25 cellular contexts compared by ENCODE assay signal in the genomic region with DNA sequence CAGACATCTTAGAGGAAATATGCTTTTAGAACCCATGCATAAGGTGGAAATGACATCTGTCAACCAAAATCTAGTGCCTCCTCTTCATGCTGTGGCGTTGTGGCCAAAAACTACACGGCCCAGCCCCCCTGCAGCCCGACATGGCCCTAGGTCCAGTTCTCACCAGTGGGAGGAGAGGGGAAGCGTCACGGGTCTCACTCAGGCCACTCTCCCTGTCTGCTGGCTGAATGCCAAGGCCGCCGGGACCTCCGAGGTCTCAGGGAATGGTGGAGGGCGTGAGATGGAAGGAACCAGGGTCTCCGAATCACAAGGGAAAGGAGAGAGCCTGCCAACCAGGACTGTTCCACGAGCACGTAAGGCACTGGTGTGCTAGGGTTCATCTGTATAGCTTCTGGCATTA.
DNase-seq lines count a peak whose midpoint lies in the region; ATAC-seq, FAIRE-seq and TF ChIP-seq lines count a peak whose summit lies in the region.
"Had no signal": no experiment of that assay in that cellular context is flagged by ENCODE, and none has a peak within 500 bp of the region (broad histone marks: within the 10 kb centered on the region; RNA-seq: fewer than 3 reads in every experiment).

No MANE protein-coding gene starts in this region.

- TF ChIP-seq CTCF in MM.1S (IDR thresholded peaks at IDR 0.05; ENCODE audit: low read length) (no peak), astrocyte (IDR thresholded peaks at IDR 0.05; ENCODE audit: insufficient read depth, low read depth, low read length) (no peak), progenitor cell of endocrine pancreas (IDR thresholded peaks at IDR 0.05; ENCODE audit: unreplicated experiment) (no peak), foreskin fibroblast (IDR thresholded peaks at IDR 0.05; ENCODE audit: low read depth, low read length) (no peak)

- intact Hi-C loops in left ventricle myocardium superior (cut with micrococcal nuclease), result no loop called here

- peak; percentile 26 for ATAC-seq in left ventricle myocardium superior

- H3K79me2 ChIP-seq in MM.1S (ENCODE audit: low read length), result no peaks in the 10 kb centered on the region
- H3K79me2 ChIP-seq in astrocyte (ENCODE audit: insufficient read depth, low read length), result no peaks in the 10 kb centered on the region

- H3K36me3 ChIP-seq in MM.1S (replicated peaks; ENCODE audit: insufficient read depth, low read length) (no peaks in the 10 kb centered on the region), astrocyte (ENCODE audit: insufficient read depth, low read length) (no peaks in the 10 kb centered on the region)
- H3K36me3 ChIP-seq: brain microvascular endothelial cell, SJSA1 had no signal

- no peak overlapping the region for H3K27ac Mint-ChIP-seq in astrocyte (ENCODE audit: unreplicated experiment)
- peak overlapping the region; percentile 5 for H3K27ac Mint-ChIP-seq in progenitor cell of endocrine pancreas
- no peak overlapping the region for H3K27ac Mint-ChIP-seq in activated naive CD8-positive, alpha-beta T cell treated with anti-CD3 and anti-CD28 coated beads for 36 hours
- H3K27ac Mint-ChIP-seq: dendritic cell treated with granulocyte-macrophage colony-stimulating factor and Interleukin-4, amounts not matched to agents 40 ng/mL and 50 ng/mL, for 4 days had no signal

- H3K4me1 Mint-ChIP-seq in astrocyte (ENCODE audit: low read depth, unreplicated experiment) (no peaks in the 10 kb centered on the region), progenitor cell of endocrine pancreas (ENCODE audit: low read depth) (peaks cover 16% of the 10 kb centered on the region)
- no peaks in the 10 kb centered on the region for H3K4me1 Mint-ChIP-seq in activated naive CD8-positive, alpha-beta T cell treated with anti-CD3 and anti-CD28 coated beads for 36 hours

- no peaks in the 10 kb centered on the region for H3K9me2 ChIP-seq in MM.1S (replicated peaks; ENCODE audit: insufficient read depth, low read length)

- no peak overlapping the region for H3K27ac ChIP-seq in MM.1S (ENCODE audit: low read length)
- H3K27ac ChIP-seq in astrocyte (ENCODE audit: low read depth, low read length), result no peak overlapping the region
- H3K27ac ChIP-seq: brain microvascular endothelial cell, SJSA1, testis had no signal

- H2AFZ ChIP-seq in MM.1S (ENCODE audit: low read length) (no peak overlapping the region), astrocyte (ENCODE audit: low read depth, low read length) (peak overlapping the region; percentile 44)

- DNase-seq in MM.1S (peak; percentile 5), astrocyte (ENCODE audit: low read depth) (no peak), left ventricle myocardium superior (peak; percentile 51), progenitor cell of endocrine pancreas (ENCODE audit: low spot score, unreplicated experiment) (no peak), DMS53 treated with DMSO at 0.1 percent for 48 hours (lab: John Stamatoyannopoulos, UW; ENCODE audit: unreplicated experiment) (no peak), foreskin fibroblast (no peak)
- DNase-seq in activated naive CD8-positive, alpha-beta T cell treated with anti-CD3 and anti-CD28 coated beads for 36 hours, result no peak
- DNase-seq: activated CD4-positive, CD25-positive, alpha-beta regulatory T cell treated with anti-CD3 and anti-CD28 coated beads, Interleukin-2, amount 50 U/mL, for 72 hours; activated CD8-positive, alpha-beta memory T cell treated with anti-CD3 and anti-CD28 coated beads for 24 hours; activated gamma-delta T cell; activated T-cell treated with anti-CD3 and anti-CD28 coated beads, Interleukin-2, amount 50 U/mL, for 1 hour; brain microvascular endothelial cell; CD4-positive, CD25-positive, alpha-beta regulatory T cell; KBM-7; NCI-H1436 treated with DMSO at 0.1 percent for 48 hours; NCI-H2107; NCI-H510A; NK-92 treated with Interleukin-12 subunit alpha and Interleukin-12 subunit beta, amount 100 ng/mL, for 24 hours; stimulated activated naive CD4-positive, alpha-beta T cell treated with Interleukin-2 at 50 U/mL for 16 hours; testis had no signal

- H3K27me3 Mint-ChIP-seq in astrocyte (ENCODE audit: low read depth, unreplicated experiment), result peaks cover 22% of the 10 kb centered on the region
- peaks cover 11% of the 10 kb centered on the region for H3K27me3 Mint-ChIP-seq in progenitor cell of endocrine pancreas
- H3K27me3 Mint-ChIP-seq in activated naive CD8-positive, alpha-beta T cell treated with anti-CD3 and anti-CD28 coated beads for 36 hours, result peaks cover 6% of the 10 kb centered on the region

- H3K4me3 ChIP-seq in MM.1S (ENCODE audit: low read length) (no peak overlapping the region), astrocyte (ENCODE audit: insufficient read depth, low read depth, low read length) (no peak overlapping the region), foreskin fibroblast (ENCODE audit: low read depth in 1 of 2, low read length in 2 of 2) (no peak overlapping the region)
- H3K4me3 ChIP-seq: SJSA1, testis had no signal

- H3K9ac ChIP-seq in MM.1S (ENCODE audit: low read length) (no peak overlapping the region), astrocyte (ENCODE audit: low read length) (no peak overlapping the region)

- H4K20me1 ChIP-seq in MM.1S (ENCODE audit: insufficient read depth, low read length) (no peaks in the 10 kb centered on the region), astrocyte (ENCODE audit: insufficient read depth, low read length) (no peaks in the 10 kb centered on the region)

- H3K9me3 Mint-ChIP-seq in astrocyte (ENCODE audit: unreplicated experiment), result peaks cover 2% of the 10 kb centered on the region
- no peaks in the 10 kb centered on the region for H3K9me3 Mint-ChIP-seq in progenitor cell of endocrine pancreas (ENCODE audit: low read depth)
- no peaks in the 10 kb centered on the region for H3K9me3 Mint-ChIP-seq in activated naive CD8-positive, alpha-beta T cell treated with anti-CD3 and anti-CD28 coated beads for 36 hours
- H3K9me3 Mint-ChIP-seq: dendritic cell treated with granulocyte-macrophage colony-stimulating factor and Interleukin-4, amounts not matched to agents 40 ng/mL and 50 ng/mL, for 4 days had no signal

- H3K27me3 ChIP-seq in MM.1S (replicated peaks; ENCODE audit: insufficient read depth, low read length) (no peaks in the 10 kb centered on the region), astrocyte (ENCODE audit: insufficient read depth, low read length) (peaks cover 2% of the 10 kb centered on the region)
- H3K27me3 ChIP-seq: brain microvascular endothelial cell, SJSA1, testis had no signal

- H3K9me3 ChIP-seq in MM.1S (replicated peaks; ENCODE audit: insufficient read depth, low read length) (no peaks in the 10 kb centered on the region), astrocyte (ENCODE audit: insufficient read depth, low read depth, low read length) (no peaks in the 10 kb centered on the region)
- H3K9me3 ChIP-seq: SJSA1, testis had no signal

- no peaks in the 10 kb centered on the region for H3F3A ChIP-seq in MM.1S (ENCODE audit: insufficient read depth, low read length)

- H3K4me1 ChIP-seq in MM.1S (ENCODE audit: low read length), result no peaks in the 10 kb centered on the region
- H3K4me1 ChIP-seq in astrocyte (ENCODE audit: insufficient read depth, low read length), result no peaks in the 10 kb centered on the region
- H3K4me1 ChIP-seq: SJSA1, testis had no signal

- FAIRE-seq in astrocyte (lab: Jason Lieb, UNC), result no peak
- FAIRE-seq: endometrium, RCC 7860, TTC549 had no signal

- no peak overlapping the region for H3K4me2 ChIP-seq in MM.1S (ENCODE audit: low read depth, low read length)
- H3K4me2 ChIP-seq in astrocyte (ENCODE audit: low read length), result no peak overlapping the region

- H3K36me3 Mint-ChIP-seq in astrocyte (ENCODE audit: low read depth, unreplicated experiment) (no peaks in the 10 kb centered on the region), progenitor cell of endocrine pancreas (ENCODE audit: insufficient read depth) (no peaks in the 10 kb centered on the region)
- H3K36me3 Mint-ChIP-seq in activated naive CD8-positive, alpha-beta T cell treated with anti-CD3 and anti-CD28 coated beads for 36 hours, result no peaks in the 10 kb centered on the region
- H3K36me3 Mint-ChIP-seq: CD4-positive, CD25-positive, alpha-beta regulatory T cell had no signal

- H3K4me3 Mint-ChIP-seq in astrocyte (ENCODE audit: unreplicated experiment), result no peak overlapping the region
- H3K4me3 Mint-ChIP-seq in progenitor cell of endocrine pancreas (ENCODE audit: low read depth), result no peak overlapping the region
- H3K4me3 Mint-ChIP-seq in activated naive CD8-positive, alpha-beta T cell treated with anti-CD3 and anti-CD28 coated beads for 36 hours, result no peak overlapping the region
- H3K4me3 Mint-ChIP-seq: dendritic cell treated with granulocyte-macrophage colony-stimulating factor and Interleukin-4, amounts not matched to agents 40 ng/mL and 50 ng/mL, for 4 days had no signal

Comparison
In these comparisons a context has a peak if more than half of its experiments do, and no peak if none do; other contexts are left out.
1. DNase-seq: peak in MM.1S (single experiment) and left ventricle myocardium superior (single experiment); none in astrocyte (single experiment), progenitor cell of endocrine pancreas (single experiment), DMS53 treated with DMSO at 0.1 percent for 48 hours (single experiment), activated naive CD8-positive, alpha-beta T cell treated with anti-CD3 and anti-CD28 coated beads for 36 hours (single experiment) and foreskin fibroblast (0 of 2).